In genomic region chr4:3388461-3389185, GRCh38 we compare ENCODE assay signal across 8 cellular contexts. TPM values are rescaled to one million over a fixed set of nuclear protein-coding genes. Genes with fewer than 3 reads are reported as not detected.
A peak's percentile ranks its signal among the peaks of the same experiment; 100 is the strongest.
DNase-seq lines count a peak whose midpoint lies in the region; ATAC-seq and TF ChIP-seq lines count a peak whose summit lies in the region.

No MANE protein-coding gene starts in this region.

- H3K27me3 ChIP-seq in rectal smooth muscle tissue (ENCODE audit: control insufficient read depth, insufficient read depth, low read length) (no peaks in the 10 kb centered on the region), HAP-1 (ENCODE audit: low read depth) (no peaks in the 10 kb centered on the region)

- H3K27me3 Mint-ChIP-seq in activated naive CD4-positive, alpha-beta T cell treated with anti-CD3 and anti-CD28 coated beads, Interleukin-2, amount 10 ng/mL, durations not matched to agents 7 days and 5 days, result peaks cover 53% of the 10 kb centered on the region

- H3K4me1 ChIP-seq in rectal smooth muscle tissue (ENCODE audit: control insufficient read depth, insufficient read depth, low read length), result peaks cover 3% of the 10 kb centered on the region
- H3K4me1 ChIP-seq in HAP-1, result no peaks in the 10 kb centered on the region

- no peak for TF ChIP-seq CTCF in fibroblast of pulmonary artery (IDR thresholded peaks at IDR 0.05; ENCODE audit: low read length, missing control alignments)

- H3K9ac ChIP-seq in rectal smooth muscle tissue (ENCODE audit: low read length), result no peak overlapping the region

- in situ Hi-C loops in HAP-1 (cut with MboI; ENCODE audit: low sequenced_read_pairs), result no loop called here

- H3K4me3 Mint-ChIP-seq in activated naive CD4-positive, alpha-beta T cell treated with anti-CD3 and anti-CD28 coated beads, Interleukin-2, amount 10 ng/mL, durations not matched to agents 7 days and 5 days, result no peak overlapping the region

- CTCF ChIA-PET in activated naive CD4-positive, alpha-beta T cell treated with anti-CD3 and anti-CD28 coated beads, Interleukin-2, amount 10 ng/mL, durations not matched to agents 7 days and 5 days (lab: Charles Lee), result no interaction called here

- ATAC-seq in GM18511 (IDR thresholded peaks at IDR 0.05; ENCODE audit: unreplicated experiment) (peak; percentile 80), HG02943 (IDR thresholded peaks at IDR 0.05; ENCODE audit: low read depth, unreplicated experiment) (peak; percentile 58)

- H3K4me1 Mint-ChIP-seq in activated naive CD4-positive, alpha-beta T cell treated with anti-CD3 and anti-CD28 coated beads, Interleukin-2, amount 10 ng/mL, durations not matched to agents 7 days and 5 days, result peaks cover 16% of the 10 kb centered on the region

- no peaks in the 10 kb centered on the region for H3K36me3 ChIP-seq in rectal smooth muscle tissue (ENCODE audit: control insufficient read depth, insufficient read depth, low read length)
- no peaks in the 10 kb centered on the region for H3K36me3 ChIP-seq in HAP-1 (replicated peaks)

- H3K4me3 ChIP-seq in fibroblast of pulmonary artery (replicated peaks; ENCODE audit: low read depth, low read length) (peak overlapping the region; percentile 32), rectal smooth muscle tissue (ENCODE audit: low read length) (peak overlapping the region; percentile 50), HAP-1 (no peak overlapping the region)

- H3K27ac Mint-ChIP-seq in activated naive CD4-positive, alpha-beta T cell treated with anti-CD3 and anti-CD28 coated beads, Interleukin-2, amount 10 ng/mL, durations not matched to agents 7 days and 5 days, result no peak overlapping the region

- no peaks in the 10 kb centered on the region for H3K9me3 ChIP-seq in HAP-1

- H3K27ac ChIP-seq in rectal smooth muscle tissue (ENCODE audit: low read depth, low read length), result peak overlapping the region; percentile 43

- H3K36me3 Mint-ChIP-seq in activated naive CD4-positive, alpha-beta T cell treated with anti-CD3 and anti-CD28 coated beads, Interleukin-2, amount 10 ng/mL, durations not matched to agents 7 days and 5 days, result no peaks in the 10 kb centered on the region

- no peaks in the 10 kb centered on the region for H3K9me3 Mint-ChIP-seq in activated naive CD4-positive, alpha-beta T cell treated with anti-CD3 and anti-CD28 coated beads, Interleukin-2, amount 10 ng/mL, durations not matched to agents 7 days and 5 days

- DNase-seq in RPMI7951 (ENCODE audit: low read depth) (peak; percentile 73), fibroblast of pulmonary artery (ENCODE audit: low read depth) (peak; percentile 61), HAP-1 (ENCODE audit: low spot score in 2 of 2) (no peak), NCI-H526 treated with DMSO at 0.1 percent for 48 hours (lab: John Stamatoyannopoulos, UW) (no peak)
- no peak for DNase-seq in activated naive CD4-positive, alpha-beta T cell treated with anti-CD3 and anti-CD28 coated beads, Interleukin-2, amount 10 ng/mL, durations not matched to agents 7 days and 5 days

RNA-seq across cellular contexts. Expression of gene HGFAC, which starts 53.1 kb away (rescaled TPM):
- total RNA-seq in RPMI7951 (2014; rRNA removed; shearing (Covaris generic)), result not detected in 2 replicates

Comparison
In these comparisons a context has a peak if more than half of its experiments do, and no peak if none do; other contexts are left out.
1. DNase-seq: peak in RPMI7951 (single experiment) and fibroblast of pulmonary artery (single experiment); none in activated naive CD4-positive, alpha-beta T cell treated with anti-CD3 and anti-CD28 coated beads, Interleukin-2, amount 10 ng/mL, durations not matched to agents 7 days and 5 days (single experiment), HAP-1 (0 of 2) and NCI-H526 treated with DMSO at 0.1 percent for 48 hours (single experiment).